ENCODE assay signal across 28 cellular contexts in the genomic region with DNA sequence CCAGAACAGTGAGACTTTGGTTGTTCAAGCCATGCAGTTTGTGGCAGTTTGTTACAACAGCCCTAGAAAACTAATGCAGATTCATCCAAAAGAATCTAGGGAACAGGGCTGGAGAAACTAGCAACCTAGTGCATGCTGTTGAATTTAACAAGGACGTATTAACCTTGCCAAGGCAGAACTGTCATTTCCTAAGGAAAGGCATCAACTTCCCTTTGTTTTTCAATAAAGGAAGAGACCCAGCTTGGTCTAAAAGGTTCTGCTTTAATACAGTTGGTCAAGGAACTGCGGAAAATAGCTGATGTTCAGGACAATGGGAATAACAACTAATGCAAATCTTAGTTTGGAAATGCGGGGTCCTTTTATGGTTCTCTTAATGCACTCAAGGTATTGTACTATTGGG. TPM values are rescaled to one million over a fixed set of nuclear protein-coding genes. Genes with fewer than 3 reads are reported as not detected.
"Had no signal": no experiment of that assay in that cellular context is flagged by ENCODE, and none has a peak within 500 bp of the region (broad histone marks: within the 10 kb centered on the region; RNA-seq: fewer than 3 reads in every experiment).

No MANE protein-coding gene starts in this region.

- H3K4me1 ChIP-seq: left lung, pancreas, prostate gland, right atrium auricular region, right lobe of liver, stomach, testis, thyroid gland, transverse colon, vagina had no signal

- H3K27ac Mint-ChIP-seq: memory B cell; naive thymus-derived CD4-positive, alpha-beta T cell; natural killer cell treated with Interleukin-12 subunit alpha and Interleukin-12 subunit beta and Interleukin-15 and Interleukin-18, amount 100 ng/mL, for 72 hours; stimulated activated naive B cell treated with anti-CD40 and anti-IgM and Interleukin-4, amounts not matched to agents 10 μg/mL and 1 μg/mL and 100 μg/mL, for 72 hours had no signal

- H3K4me1 Mint-ChIP-seq: memory B cell; naive thymus-derived CD4-positive, alpha-beta T cell; stimulated activated naive B cell treated with anti-CD40 and anti-IgM and Interleukin-4, amounts not matched to agents 10 μg/mL and 1 μg/mL and 100 μg/mL, for 72 hours had no signal

- DNase-seq: hippocampal formation; kidney glomerular epithelial cell; left colon; left lung; midbrain; mucosa of descending colon; naive thymus-derived CD4-positive, alpha-beta T cell; pancreas; posterior cingulate gyrus; right lobe of liver; stimulated activated CD4-positive, alpha-beta T cell treated with anti-CD3 and anti-CD28 coated beads, Interleukin-12 subunit alpha, Interleukin-12 subunit beta, amount 100 ng/mL, for 4 hours; stimulated activated CD4-positive, alpha-beta T cell treated with anti-CD3 and anti-CD28 coated beads, Interleukin-15, amount 100 ng/mL, for 24 hours; stimulated activated CD4-positive, alpha-beta T cell treated with anti-CD3 and anti-CD28 coated beads, Interleukin-2, amount 100 ng/mL, for 24 hours; stimulated activated CD4-positive, alpha-beta T cell treated with anti-CD3 and anti-CD28 coated beads, Interleukin-4, amount 100 ng/mL, for 1 hour; stimulated activated naive B cell treated with anti-CD40 and anti-IgM and Interleukin-4, amounts not matched to agents 10 μg/mL and 1 μg/mL and 100 μg/mL, for 72 hours; stimulated activated naive CD8-positive, alpha-beta T cell treated with anti-CD3 and anti-CD28 coated beads, Interleukin-15, Interleukin-2, amounts not matched to agents 100 U/mL and 50 U/mL, for 24 hours; stomach; testis; thyroid gland; transverse colon; upper lobe of left lung had no signal

- H3K9me3 ChIP-seq: left lung, mucosa of descending colon, pancreas, prostate gland, right atrium auricular region, right lobe of liver, stomach, testis, thyroid gland, transverse colon, upper lobe of left lung, vagina had no signal

- ATAC-seq: left colon; left lung; mucosa of descending colon; naive thymus-derived CD4-positive, alpha-beta T cell; natural killer cell treated with Interleukin-12 subunit alpha and Interleukin-12 subunit beta and Interleukin-15 and Interleukin-18, amount 100 ng/mL, for 72 hours; pancreas; stimulated activated naive B cell treated with anti-CD40 and anti-IgM and Interleukin-4, amounts not matched to agents 10 μg/mL and 1 μg/mL and 100 μg/mL, for 72 hours; stimulated activated naive CD8-positive, alpha-beta T cell treated with anti-CD3 and anti-CD28 coated beads, Interleukin-15, Interleukin-2, amounts not matched to agents 100 U/mL and 50 U/mL, for 24 hours had no signal

- H3K36me3 ChIP-seq: left lung, pancreas, prostate gland, right atrium auricular region, right lobe of liver, stomach, thyroid gland, transverse colon, upper lobe of left lung, vagina had no signal

- H3K36me3 Mint-ChIP-seq: memory B cell; naive thymus-derived CD4-positive, alpha-beta T cell; natural killer cell treated with Interleukin-12 subunit alpha and Interleukin-12 subunit beta and Interleukin-15 and Interleukin-18, amount 100 ng/mL, for 72 hours had no signal

- H3K4me3 ChIP-seq: left lung, lung, mucosa of descending colon, pancreas, prostate gland, right atrium auricular region, right lobe of liver, smooth muscle cell, stomach, testis, thyroid gland, transverse colon, upper lobe of left lung, vagina had no signal

- H3K27ac ChIP-seq: left lung, pancreas, prostate gland, right atrium auricular region, right lobe of liver, testis, thyroid gland, transverse colon, upper lobe of left lung, vagina had no signal

- H3K9me3 Mint-ChIP-seq: memory B cell; naive thymus-derived CD4-positive, alpha-beta T cell; natural killer cell treated with Interleukin-12 subunit alpha and Interleukin-12 subunit beta and Interleukin-15 and Interleukin-18, amount 100 ng/mL, for 72 hours; stimulated activated naive B cell treated with anti-CD40 and anti-IgM and Interleukin-4, amounts not matched to agents 10 μg/mL and 1 μg/mL and 100 μg/mL, for 72 hours had no signal

- H3K27me3 ChIP-seq: left lung, pancreas, right atrium auricular region, right lobe of liver, stomach, testis, thyroid gland, transverse colon, upper lobe of left lung, vagina had no signal

- H3K4me3 Mint-ChIP-seq: memory B cell; naive thymus-derived CD4-positive, alpha-beta T cell; natural killer cell treated with Interleukin-12 subunit alpha and Interleukin-12 subunit beta and Interleukin-15 and Interleukin-18, amount 100 ng/mL, for 72 hours; stimulated activated naive B cell treated with anti-CD40 and anti-IgM and Interleukin-4, amounts not matched to agents 10 μg/mL and 1 μg/mL and 100 μg/mL, for 72 hours had no signal

RNA-seq across cellular contexts. Expression of a gene that starts 11.5 kb away (rescaled TPM):
- total RNA-seq: natural killer cell treated with Interleukin-12 subunit alpha and Interleukin-12 subunit beta and Interleukin-15 and Interleukin-18, amount 100 ng/mL, for 72 hours had no signal
